In genomic region chr5:134088994-134089560, GRCh38 we compare ENCODE assay signal across 24 cellular contexts. TPM values are rescaled to one million over a fixed set of nuclear protein-coding genes. Genes with fewer than 3 reads are reported as not detected.
A peak's percentile ranks its signal among the peaks of the same experiment; 100 is the strongest.
DNase-seq lines count a peak whose midpoint lies in the region; TF ChIP-seq lines count a peak whose summit lies in the region.
"Had no signal": no experiment of that assay in that cellular context is flagged by ENCODE, and none has a peak within 500 bp of the region (broad histone marks: within the 10 kb centered on the region; RNA-seq: fewer than 3 reads in every experiment).

No MANE protein-coding gene starts in this region.

- H3K27ac ChIP-seq in ascending aorta, result no peak overlapping the region
- H3K27ac ChIP-seq: dorsolateral prefrontal cortex, foreskin keratinocyte, hepatocyte, left lung, SJCRH30 had no signal

- peaks cover 90% of the 10 kb centered on the region for H3K4me1 Mint-ChIP-seq in activated naive CD4-positive, alpha-beta T cell treated with anti-CD3 and anti-CD28 coated beads, Interleukin-2, amount 10 ng/mL, durations not matched to agents 7 days and 5 days
- H3K4me1 Mint-ChIP-seq in chondrocyte (ENCODE audit: low read depth), result no peaks in the 10 kb centered on the region

- H3K9me3 ChIP-seq in ascending aorta, result no peaks in the 10 kb centered on the region
- H3K9me3 ChIP-seq: left lung, SJCRH30 had no signal

- peak overlapping the region; percentile 95 for H3K27ac Mint-ChIP-seq in activated naive CD4-positive, alpha-beta T cell treated with anti-CD3 and anti-CD28 coated beads, Interleukin-2, amount 10 ng/mL, durations not matched to agents 7 days and 5 days
- H3K27ac Mint-ChIP-seq in chondrocyte (ENCODE audit: unreplicated experiment), result no peak overlapping the region
- H3K27ac Mint-ChIP-seq: activated CD4-positive, alpha-beta memory T cell treated with anti-CD3 and anti-CD28 coated beads, Interleukin-2, amount 10 ng/mL, durations not matched to agents 7 days and 5 days; activated T-cell treated with anti-CD3 and anti-CD28 coated beads, Interleukin-2, amount 50 U/mL, for 24 hours; natural killer cell; T-helper 1 cell treated with Interleukin-12 subunit alpha and Interleukin-12 subunit beta and Interleukin-4 antibody, amounts not matched to agents 30 μg/mL and 1 μg/mL, for 36 hours had no signal

- POLR2A ChIA-PET in HEK293T (lab: Yijun Ruan, JAX), result no interaction called here

- peaks cover 11% of the 10 kb centered on the region for H3K36me3 Mint-ChIP-seq in activated naive CD4-positive, alpha-beta T cell treated with anti-CD3 and anti-CD28 coated beads, Interleukin-2, amount 10 ng/mL, durations not matched to agents 7 days and 5 days
- H3K36me3 Mint-ChIP-seq in chondrocyte (ENCODE audit: low read depth), result no peaks in the 10 kb centered on the region
- H3K36me3 Mint-ChIP-seq: natural killer cell had no signal

- H3K27me3 ChIP-seq in ascending aorta, result no peaks in the 10 kb centered on the region
- H3K27me3 ChIP-seq: dorsolateral prefrontal cortex, hepatocyte, left lung, SJCRH30 had no signal

- intact Hi-C loops in posterior vena cava (cut with DNase I) (no loop called here), ascending aorta (cut with DNase I) (no loop called here)

- H3K27me3 Mint-ChIP-seq in activated naive CD4-positive, alpha-beta T cell treated with anti-CD3 and anti-CD28 coated beads, Interleukin-2, amount 10 ng/mL, durations not matched to agents 7 days and 5 days, result peaks cover 24% of the 10 kb centered on the region
- peaks cover 1% of the 10 kb centered on the region for H3K27me3 Mint-ChIP-seq in chondrocyte (ENCODE audit: low read depth)
- H3K27me3 Mint-ChIP-seq: activated T-cell treated with anti-CD3 and anti-CD28 coated beads, Interleukin-2, amount 50 U/mL, for 24 hours; central memory CD8-positive, alpha-beta T cell had no signal

- no peak overlapping the region for H3K4me3 Mint-ChIP-seq in activated naive CD4-positive, alpha-beta T cell treated with anti-CD3 and anti-CD28 coated beads, Interleukin-2, amount 10 ng/mL, durations not matched to agents 7 days and 5 days
- H3K4me3 Mint-ChIP-seq in chondrocyte (ENCODE audit: unreplicated experiment), result no peak overlapping the region
- H3K4me3 Mint-ChIP-seq: activated CD4-positive, alpha-beta memory T cell treated with anti-CD3 and anti-CD28 coated beads, Interleukin-2, amount 10 ng/mL, durations not matched to agents 7 days and 5 days; activated T-cell treated with anti-CD3 and anti-CD28 coated beads, Interleukin-2, amount 50 U/mL, for 24 hours; natural killer cell; T-helper 1 cell treated with Interleukin-12 subunit alpha and Interleukin-12 subunit beta and Interleukin-4 antibody, amounts not matched to agents 30 μg/mL and 1 μg/mL, for 36 hours had no signal

- H3K9me3 Mint-ChIP-seq in activated naive CD4-positive, alpha-beta T cell treated with anti-CD3 and anti-CD28 coated beads, Interleukin-2, amount 10 ng/mL, durations not matched to agents 7 days and 5 days, result no peaks in the 10 kb centered on the region
- no peaks in the 10 kb centered on the region for H3K9me3 Mint-ChIP-seq in chondrocyte (ENCODE audit: low read depth)
- H3K9me3 Mint-ChIP-seq: activated CD4-positive, alpha-beta memory T cell treated with anti-CD3 and anti-CD28 coated beads, Interleukin-2, amount 10 ng/mL, durations not matched to agents 7 days and 5 days; activated T-cell treated with anti-CD3 and anti-CD28 coated beads, Interleukin-2, amount 50 U/mL, for 24 hours; central memory CD8-positive, alpha-beta T cell; natural killer cell; T-helper 1 cell treated with Interleukin-12 subunit alpha and Interleukin-12 subunit beta and Interleukin-4 antibody, amounts not matched to agents 30 μg/mL and 1 μg/mL, for 36 hours had no signal

- no peaks in the 10 kb centered on the region for H3K36me3 ChIP-seq in ascending aorta
- H3K36me3 ChIP-seq: left lung, SJCRH30 had no signal

- TF ChIP-seq CTCF in chondrocyte (IDR thresholded peaks at IDR 0.05), result no peak
- TF ChIP-seq CTCF in ascending aorta (IDR thresholded peaks at IDR 0.05), result no peak

- H3K4me1 ChIP-seq in ascending aorta, result no peaks in the 10 kb centered on the region
- H3K4me1 ChIP-seq: foreskin keratinocyte, left lung had no signal

- peak; percentile 14 for DNase-seq in activated naive CD4-positive, alpha-beta T cell treated with anti-CD3 and anti-CD28 coated beads, Interleukin-2, amount 10 ng/mL, durations not matched to agents 7 days and 5 days
- DNase-seq in activated naive CD4-positive, alpha-beta T cell treated with Interleukin-2 at 50 U/mL for 16 hours, result no peak
- DNase-seq in DMS 273 (lab: John Stamatoyannopoulos, UW; ENCODE audit: unreplicated experiment) (peak; percentile 53), chondrocyte (ENCODE audit: low spot score) (peak; percentile 55), posterior vena cava (ENCODE audit: low spot score) (peak; percentile 52), NCI-H748 (lab: John Stamatoyannopoulos, UW; ENCODE audit: unreplicated experiment) (no peak), HEK293T (ENCODE audit: extremely low spot score) (no peak), ascending aorta (ENCODE audit: low spot score in 2 of 2) (no peak)
- DNase-seq: activated CD4-positive, alpha-beta memory T cell treated with anti-CD3 and anti-CD28 coated beads, Interleukin-2, amount 10 ng/mL, durations not matched to agents 7 days and 5 days; activated naive CD4-positive, alpha-beta T cell; DMS79 treated with DMSO at 0.1 percent for 48 hours; dorsolateral prefrontal cortex; foreskin keratinocyte; Kasumi-1; left lung; natural killer cell; NCI-H1930; NK-92 treated with Interleukin-12 subunit alpha and Interleukin-12 subunit beta, amount 100 ng/mL, for 24 hours; stimulated activated CD4-positive, alpha-beta T cell treated with anti-CD3 and anti-CD28 coated beads, Interleukin-1b, Interleukin-23, amount 100 ng/mL, for 48 hours had no signal

- H3K4me3 ChIP-seq in ascending aorta, result no peak overlapping the region
- H3K4me3 ChIP-seq: dorsolateral prefrontal cortex, hepatocyte, left lung, SJCRH30 had no signal

- CTCF ChIA-PET in activated naive CD4-positive, alpha-beta T cell treated with anti-CD3 and anti-CD28 coated beads, Interleukin-2, amount 10 ng/mL, durations not matched to agents 7 days and 5 days (lab: Charles Lee), result interaction anchor here (1.0 to 4.1 kb wide), 4 partner anchors 11 to 49 kb away, joined by 3 to 29 read pairs (median 8); no protein-coding TSS in a partner anchor
- CTCF ChIA-PET in HEK293T (lab: Yijun Ruan, JAX), result interaction anchor here (1.5 kb wide), 2 partner anchors 13 to 49 kb away, joined by 3 to 7 read pairs; no protein-coding TSS in a partner anchor

TF ChIP-seq in HEK293T, 16 proteins besides CTCF, POLR2A, EP300 and RAD21:
- no peak for TF ChIP-seq ELF4 (IDR thresholded peaks at IDR 0.05)
- no peak for TF ChIP-seq PKNOX1 (IDR thresholded peaks at IDR 0.05)
- no peak for TF ChIP-seq L3MBTL2 (conservative IDR thresholded peaks at IDR 0.05)
- TF ChIP-seq TARDBP (IDR thresholded peaks at IDR 0.05), result no peak
- TF ChIP-seq FOXA1 (IDR thresholded peaks at IDR 0.05), result no peak
- no peak for TF ChIP-seq BHLHE40 (IDR thresholded peaks at IDR 0.05; ENCODE audit: borderline replicate concordance)
- no peak for TF ChIP-seq CTBP1 (IDR thresholded peaks at IDR 0.05; ENCODE audit: borderline replicate concordance)

RNA-seq across cellular contexts. Expression of gene TCF7, which starts 25.4 kb away (rescaled TPM):
- total RNA-seq in chondrocyte, result 0.53 to 1.2 TPM (median 0.55 TPM) in 3 replicates
- 1 to 10 TPM; 1.0 to 1.6 TPM for total RNA-seq in posterior vena cava
- total RNA-seq in ascending aorta, result 12.1 TPM

Comparison
In these comparisons a context has a peak if more than half of its experiments do, and no peak if none do; other contexts are left out.
1. DNase-seq: peak in activated naive CD4-positive, alpha-beta T cell treated with anti-CD3 and anti-CD28 coated beads, Interleukin-2, amount 10 ng/mL, durations not matched to agents 7 days and 5 days (single experiment), DMS 273 (single experiment), chondrocyte (single experiment) and posterior vena cava (single experiment); none in activated naive CD4-positive, alpha-beta T cell treated with Interleukin-2 at 50 U/mL for 16 hours (single experiment), NCI-H748 (single experiment), HEK293T (single experiment) and ascending aorta (0 of 2).